Comparison of ENCODE assay signal across 17 cellular contexts in the genomic region with DNA sequence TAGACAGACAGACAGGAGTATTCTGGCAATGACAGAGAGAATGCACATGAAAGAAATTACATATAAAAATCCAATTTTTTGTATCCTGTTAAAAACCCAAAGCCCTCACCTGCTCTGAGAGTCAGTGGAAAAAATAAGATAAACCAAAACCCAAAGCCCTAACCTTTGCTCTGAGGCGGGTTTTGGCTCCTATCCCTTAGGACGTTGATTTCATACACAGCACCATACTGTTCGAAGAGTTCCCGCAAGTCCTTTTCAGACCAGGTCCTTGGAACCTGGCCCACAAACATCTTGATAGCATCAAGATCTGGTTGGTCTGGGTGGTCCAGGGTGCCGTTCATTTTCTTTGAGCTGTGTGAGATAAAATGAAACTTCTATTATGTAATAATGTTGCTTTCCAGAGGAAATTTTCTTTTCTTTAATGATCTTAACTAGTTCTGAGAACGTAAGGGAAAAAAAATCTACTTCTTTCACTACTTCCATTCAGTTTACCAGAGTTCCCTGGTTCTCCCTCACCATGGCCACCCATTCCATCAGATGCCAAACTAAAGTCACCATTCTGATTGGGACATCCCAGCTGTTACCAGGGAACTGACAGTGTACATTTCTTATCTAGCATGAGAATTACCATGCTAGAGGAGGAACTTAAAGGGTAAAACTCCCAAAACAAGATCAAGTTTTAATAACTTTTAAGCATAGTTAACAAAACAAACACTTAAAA. TPM values are rescaled to one million over a fixed set of nuclear protein-coding genes. Genes with fewer than 3 reads are reported as not detected.
DNase-seq lines count a peak whose midpoint lies in the region; ATAC-seq, FAIRE-seq and TF ChIP-seq lines count a peak whose summit lies in the region.
"Had no signal": no experiment of that assay in that cellular context is flagged by ENCODE, and none has a peak within 500 bp of the region (broad histone marks: within the 10 kb centered on the region; RNA-seq: fewer than 3 reads in every experiment).

No MANE protein-coding gene starts in this region.

- no peaks in the 10 kb centered on the region for H3K27me3 Mint-ChIP-seq in brain
- no peaks in the 10 kb centered on the region for H3K27me3 Mint-ChIP-seq in natural killer cell treated with Interleukin-12 subunit alpha and Interleukin-12 subunit beta and Interleukin-15 and Interleukin-18, amount 100 ng/mL, for 72 hours

- peaks cover 31% of the 10 kb centered on the region for H3K36me3 ChIP-seq in ACC112 (ENCODE audit: insufficient read depth, low read length)
- H3K36me3 ChIP-seq in gastroesophageal sphincter: peaks cover 0 to 47% of the 10 kb centered on the region in 2 donors
- H3K36me3 ChIP-seq: breast epithelium had no signal

- no peak for DNase-seq in GM12892 (ENCODE audit: insufficient read length)
- no peak for DNase-seq in natural killer cell treated with Interleukin-12 subunit alpha and Interleukin-12 subunit beta and Interleukin-15 and Interleukin-18, amount 100 ng/mL, for 72 hours (ENCODE audit: low spot score)
- no peak for DNase-seq in NCI-H1048 (lab: John Stamatoyannopoulos, UW)
- no peak for DNase-seq in SIG-M5 treated with dmso at 0.1 percent for 504 hours (lab: John Stamatoyannopoulos, UW; ENCODE audit: unreplicated experiment)
- DNase-seq in activated CD8-positive, alpha-beta memory T cell treated with anti-CD3 and anti-CD28 coated beads, Interleukin-2, amount 50 U/mL, for 48 hours: no peak
- DNase-seq: activated T-cell treated with anti-CD3 and anti-CD28 coated beads, Interleukin-2, amount 50 U/mL, for 4 hours; effector memory CD4-positive, alpha-beta T cell; NCI-H1436; NCI-H446; stimulated activated CD4-positive, alpha-beta T cell treated with anti-CD3 and anti-CD28 coated beads, Interleukin-4, amount 100 ng/mL, for 1 hour had no signal

- no peaks in the 10 kb centered on the region for H3K9me3 ChIP-seq in gastroesophageal sphincter
- H3K9me3 ChIP-seq: BLaER1 treated with 17β-estradiol and CSF1 and Interleukin-3, amounts not matched to agents 10 nM and 100 nM; breast epithelium had no signal

- TF ChIP-seq POLR2A in GM12892 (IDR thresholded peaks at IDR 0.05; ENCODE audit: low read depth, low read length) (no peak), gastroesophageal sphincter (IDR thresholded peaks at IDR 0.05) (no peak)

- no peaks in the 10 kb centered on the region for H3K27me3 ChIP-seq in ACC112 (ENCODE audit: insufficient read depth, low read length)
- no peaks in the 10 kb centered on the region for H3K27me3 ChIP-seq in gastroesophageal sphincter
- H3K27me3 ChIP-seq: BLaER1 treated with 17β-estradiol and CSF1 and Interleukin-3, amounts not matched to agents 10 nM and 100 nM; breast epithelium had no signal

- H3K4me3 Mint-ChIP-seq in brain: no peak overlapping the region
- H3K4me3 Mint-ChIP-seq in natural killer cell treated with Interleukin-12 subunit alpha and Interleukin-12 subunit beta and Interleukin-15 and Interleukin-18, amount 100 ng/mL, for 72 hours: no peak overlapping the region
- H3K4me3 Mint-ChIP-seq: activated T-cell treated with anti-CD3 and anti-CD28 coated beads, Interleukin-2, amount 50 U/mL, for 4 hours had no signal

- H3K27ac ChIP-seq in ACC112 (ENCODE audit: low read depth, low read length): peak overlapping the region; percentile 24; the same call in 1 of the 2 replicates
- peak overlapping the region in 1 of 4 donors; percentile 26 for H3K27ac ChIP-seq in gastroesophageal sphincter
- H3K27ac ChIP-seq: breast epithelium had no signal

- H3K36me3 Mint-ChIP-seq in brain: peaks cover 62% of the 10 kb centered on the region
- H3K36me3 Mint-ChIP-seq in natural killer cell treated with Interleukin-12 subunit alpha and Interleukin-12 subunit beta and Interleukin-15 and Interleukin-18, amount 100 ng/mL, for 72 hours: peaks cover 19% of the 10 kb centered on the region

- peaks cover under 1% of the 10 kb centered on the region for H3K4me1 Mint-ChIP-seq in brain
- peaks cover 16 to 19% of the 10 kb centered on the region in 2 donors for H3K4me1 Mint-ChIP-seq in natural killer cell treated with Interleukin-12 subunit alpha and Interleukin-12 subunit beta and Interleukin-15 and Interleukin-18, amount 100 ng/mL, for 72 hours (ENCODE audit: low read depth in 2 of 2)

- no peaks in the 10 kb centered on the region for H3K9me3 Mint-ChIP-seq in brain
- H3K9me3 Mint-ChIP-seq in natural killer cell treated with Interleukin-12 subunit alpha and Interleukin-12 subunit beta and Interleukin-15 and Interleukin-18, amount 100 ng/mL, for 72 hours: no peaks in the 10 kb centered on the region
- H3K9me3 Mint-ChIP-seq: activated T-cell treated with anti-CD3 and anti-CD28 coated beads, Interleukin-2, amount 50 U/mL, for 4 hours had no signal

- H3K27ac Mint-ChIP-seq in brain: peak overlapping the region in 4 of 5 experiments; percentile 18 to 79 (median 70)
- H3K27ac Mint-ChIP-seq in natural killer cell treated with Interleukin-12 subunit alpha and Interleukin-12 subunit beta and Interleukin-15 and Interleukin-18, amount 100 ng/mL, for 72 hours: peak overlapping the region; percentile 30 to 34

- H3K79me2 ChIP-seq in ACC112 (ENCODE audit: control insufficient read depth, insufficient read depth, low read length, unreplicated experiment): peaks cover 36% of the 10 kb centered on the region

- TF ChIP-seq CTCF in brain (conservative IDR thresholded peaks at IDR 0.05) (no peak), gastroesophageal sphincter (IDR thresholded peaks at IDR 0.05) (no peak)

- peak; percentile 36 for FAIRE-seq in GM12892 (lab: Jason Lieb, UNC)
- FAIRE-seq: frontal cortex, H1 had no signal

- no peak for ATAC-seq in natural killer cell treated with Interleukin-12 subunit alpha and Interleukin-12 subunit beta and Interleukin-15 and Interleukin-18, amount 100 ng/mL, for 72 hours
- no peak for ATAC-seq in gastroesophageal sphincter
- ATAC-seq: activated T-cell treated with anti-CD3 and anti-CD28 coated beads, Interleukin-2, amount 50 U/mL, for 4 hours had no signal

- TF ChIP-seq EP300 in gastroesophageal sphincter (IDR thresholded peaks at IDR 0.05): no peak

- H2AFZ ChIP-seq in ACC112 (ENCODE audit: low read length, unreplicated experiment): no peak overlapping the region

- WGBS in gastroesophageal sphincter (ENCODE audit: low coverage in 1 of 2), 2 donors: 56 to 65% methylated on average over 5 to 6 of the region's 6 CpGs

- H3K4me1 ChIP-seq in ACC112 (ENCODE audit: control insufficient read depth, insufficient read depth, low read length, unreplicated experiment) (no peaks in the 10 kb centered on the region), gastroesophageal sphincter (peaks cover 0 to 28% (median 6%) of the 10 kb centered on the region in 3 donors)
- H3K4me1 ChIP-seq: breast epithelium had no signal

- H3K4me3 ChIP-seq in ACC112 (ENCODE audit: low read depth, low read length): no peak overlapping the region
- H3K4me3 ChIP-seq in gastroesophageal sphincter: no peak overlapping the region
- H3K4me3 ChIP-seq: BLaER1 treated with 17β-estradiol and CSF1 and Interleukin-3, amounts not matched to agents 10 nM and 100 nM; breast epithelium had no signal

RNA-seq across cellular contexts. Expression of gene RAPSN, which starts 39.9 kb away (rescaled TPM):
- polyA plus RNA-seq in GM12892 (2012; ENCODE audit: missing spikeins): 0.59 TPM
- 0.24 TPM for polyA plus RNA-seq in brain (ENCODE audit: insufficient read depth, low read depth, low replicate concordance)
- 1 to 10 TPM; 1.8 to 4.0 TPM for total RNA-seq in natural killer cell treated with Interleukin-12 subunit alpha and Interleukin-12 subunit beta and Interleukin-15 and Interleukin-18, amount 100 ng/mL, for 72 hours
- total RNA-seq in gastroesophageal sphincter: under 1 TPM in 2 of 4 donors, not detected in 2; 0.23 to 0.27 TPM
- total RNA-seq: frontal cortex had no signal
